ENCODE assay signal across 29 cellular contexts in genomic region chr6:28333599-28334018, GRCh38. TPM values are rescaled to one million over a fixed set of nuclear protein-coding genes. Genes with fewer than 3 reads are reported as not detected.
A peak's percentile ranks its signal among the peaks of the same experiment; 100 is the strongest.
DNase-seq lines count a peak whose midpoint lies in the region; ATAC-seq and TF ChIP-seq lines count a peak whose summit lies in the region.
"Had no signal": no experiment of that assay in that cellular context is flagged by ENCODE, and none has a peak within 500 bp of the region (broad histone marks: within the 10 kb centered on the region; RNA-seq: fewer than 3 reads in every experiment).

No MANE protein-coding gene starts in this region.

- H3K18ac ChIP-seq in mesenchymal stem cell (ENCODE audit: low read depth in 1 of 2, low read length in 2 of 2), result no peak overlapping the region

- no peaks in the 10 kb centered on the region for H3K27me3 Mint-ChIP-seq in CD8-positive, alpha-beta memory T cell
- H3K27me3 Mint-ChIP-seq: central memory CD8-positive, alpha-beta T cell; effector memory CD8-positive, alpha-beta T cell had no signal

- no peak for DNase-seq in CD8-positive, alpha-beta memory T cell
- DNase-seq in HL-60 (ENCODE audit: low read depth in 1 of 2, low spot score in 1 of 2) (no peak), mesenchymal stem cell (no peak), sigmoid colon (no peak), foreskin fibroblast (no peak), anterior cingulate cortex (lab: John Stamatoyannopoulos, UW) (no peak)
- DNase-seq: activated CD4-positive, alpha-beta T cell treated with anti-CD3 and anti-CD28 coated beads, Interleukin-2, amount 10 ng/mL, durations not matched to agents 24 days and 14 days; activated gamma-delta T cell; COR-L47; DMS53; effector memory CD8-positive, alpha-beta T cell; glutamatergic neuron; HCEC 1CT; left lung; mesendoderm; NCI-H1092; NCI-H1694 treated with DMSO at 0.1 percent for 48 hours; NCI-H446 treated with DMSO at 0.1 percent for 48 hours; ovary; retina; SJCRH30; stimulated activated naive CD4-positive, alpha-beta T cell treated with Interleukin-2 at 50 U/mL for 16 hours; SW 1271; T-helper 9 cell; testis had no signal

- H3K14ac ChIP-seq in mesenchymal stem cell (ENCODE audit: low read length in 2 of 2), result no peak overlapping the region

- H3K27ac ChIP-seq in CD8-positive, alpha-beta memory T cell (ENCODE audit: low read depth, low read length), result peak overlapping the region; percentile 96
- H3K27ac ChIP-seq in HL-60 (replicated peaks) (peak overlapping the region; percentile 98), mesenchymal stem cell (ENCODE audit: low read length, poor library complexity, severe bottlenecking) (no peak overlapping the region), sigmoid colon (peak overlapping the region in 3 of 4 donors; percentile 91 to 99 (median 94))
- H3K27ac ChIP-seq: BLaER1, left lung, ovary, SJCRH30, testis had no signal

- H3K4me1 Mint-ChIP-seq in CD8-positive, alpha-beta memory T cell, result peaks cover 1 to 8% (median 5%) of the 10 kb centered on the region in 3 donors

- no peak overlapping the region for H3K4me3 Mint-ChIP-seq in CD8-positive, alpha-beta memory T cell
- H3K4me3 Mint-ChIP-seq: activated CD4-positive, alpha-beta T cell treated with anti-CD3 and anti-CD28 coated beads, Interleukin-2, amount 10 ng/mL, durations not matched to agents 24 days and 14 days; central memory CD8-positive, alpha-beta T cell; effector memory CD8-positive, alpha-beta T cell had no signal

- H3K27me3 ChIP-seq in CD8-positive, alpha-beta memory T cell (ENCODE audit: insufficient read depth, low read length, poor library complexity, severe bottlenecking), result no peaks in the 10 kb centered on the region
- no peaks in the 10 kb centered on the region for H3K27me3 ChIP-seq in HL-60 (ENCODE audit: insufficient read depth, poor library complexity, severe bottlenecking)
- no peaks in the 10 kb centered on the region for H3K27me3 ChIP-seq in mesenchymal stem cell (ENCODE audit: control insufficient read depth in 1 of 2, insufficient read depth in 1 of 2, low read length in 2 of 2)
- no peaks in the 10 kb centered on the region for H3K27me3 ChIP-seq in sigmoid colon
- H3K27me3 ChIP-seq: BLaER1, left lung, ovary, SJCRH30, testis had no signal

- no peak overlapping the region for H2BK15ac ChIP-seq in mesenchymal stem cell (ENCODE audit: low read depth, poor library complexity, severe bottlenecking)

- H2BK5ac ChIP-seq in mesenchymal stem cell (ENCODE audit: low read depth, low read length, poor library complexity, severe bottlenecking), result no peak overlapping the region

- no peak for ATAC-seq in GM21381 (IDR thresholded peaks at IDR 0.05; ENCODE audit: unreplicated experiment)
- ATAC-seq: effector memory CD8-positive, alpha-beta T cell; left lung had no signal

- H3K4me3 ChIP-seq in CD8-positive, alpha-beta memory T cell (ENCODE audit: low read length), result no peak overlapping the region
- H3K4me3 ChIP-seq in HL-60 (replicated peaks; ENCODE audit: insufficient read depth, low read length) (no peak overlapping the region), mesenchymal stem cell (ENCODE audit: insufficient read depth in 1 of 2, low read depth in 1 of 2, low read length in 2 of 2) (no peak overlapping the region), sigmoid colon (no peak overlapping the region), foreskin fibroblast (ENCODE audit: low read depth in 1 of 2, low read length in 2 of 2) (no peak overlapping the region)
- H3K4me3 ChIP-seq: left lung, ovary, SJCRH30, smooth muscle cell, testis had no signal

- no peak overlapping the region for H4K91ac ChIP-seq in mesenchymal stem cell (ENCODE audit: low read length)

- H3K79me1 ChIP-seq in mesenchymal stem cell (replicated peaks; ENCODE audit: low read length, poor library complexity, severe bottlenecking), result peaks cover 2% of the 10 kb centered on the region

- no peaks in the 10 kb centered on the region for H3K9me3 ChIP-seq in CD8-positive, alpha-beta memory T cell (ENCODE audit: low read length)
- peaks cover 4% of the 10 kb centered on the region for H3K9me3 ChIP-seq in mesenchymal stem cell (ENCODE audit: control insufficient read depth, low read length)
- peaks cover 0 to 4% (median 0%) of the 10 kb centered on the region in 4 donors for H3K9me3 ChIP-seq in sigmoid colon
- H3K9me3 ChIP-seq: SJCRH30, testis had no signal

- H4K8ac ChIP-seq in mesenchymal stem cell (ENCODE audit: low read length), result no peak overlapping the region

- no peaks in the 10 kb centered on the region for H3K36me3 ChIP-seq in CD8-positive, alpha-beta memory T cell (ENCODE audit: insufficient read depth, low read length)
- H3K36me3 ChIP-seq in mesenchymal stem cell (ENCODE audit: control insufficient read depth in 1 of 2, insufficient read depth in 2 of 2, low read depth in 1 of 2, low read length in 2 of 2) (no peaks in the 10 kb centered on the region), sigmoid colon (peaks cover 0 to 8% (median 6%) of the 10 kb centered on the region in 4 donors)
- H3K36me3 ChIP-seq: ovary, SJCRH30 had no signal

- no peak for TF ChIP-seq POLR2A in sigmoid colon (IDR thresholded peaks at IDR 0.05)

- peaks cover 21% of the 10 kb centered on the region for H3K4me1 ChIP-seq in CD8-positive, alpha-beta memory T cell (ENCODE audit: insufficient read depth, low read length)
- H3K4me1 ChIP-seq in mesenchymal stem cell (ENCODE audit: control insufficient read depth, insufficient read depth, low read depth, low read length) (peaks cover 3% of the 10 kb centered on the region), sigmoid colon (peaks cover 4 to 35% (median 19%) of the 10 kb centered on the region in 4 donors)

- WGBS in mesenchymal stem cell, result 100% methylated on average over 1 of the region's 1 CpG
- 94% methylated on average over 1 of the region's 1 CpG for whole genome bisulfite sequencing in sigmoid colon, 2 donors

- H3K9me3 Mint-ChIP-seq in CD8-positive, alpha-beta memory T cell, result peaks cover 4 to 8% (median 5%) of the 10 kb centered on the region in 5 donors
- H3K9me3 Mint-ChIP-seq: effector memory CD8-positive, alpha-beta T cell had no signal

- H2BK120ac ChIP-seq in mesenchymal stem cell (ENCODE audit: low read depth, low read length), result no peak overlapping the region

- peak overlapping the region; percentile 1 for H2AK5ac ChIP-seq in mesenchymal stem cell (ENCODE audit: low read length, severe bottlenecking)

- no peak overlapping the region for H2BK12ac ChIP-seq in mesenchymal stem cell (ENCODE audit: low read length in 2 of 2)

- no peak for TF ChIP-seq EP300 in sigmoid colon (IDR thresholded peaks at IDR 0.05)

- H2AFZ ChIP-seq in mesenchymal stem cell (ENCODE audit: low read depth, low read length), result no peak overlapping the region

- H3K9ac ChIP-seq in mesenchymal stem cell (ENCODE audit: low read length), result no peak overlapping the region
- H3K9ac ChIP-seq: BLaER1 had no signal

- peaks cover 5% of the 10 kb centered on the region in 3 donors for H3K36me3 Mint-ChIP-seq in CD8-positive, alpha-beta memory T cell

- POLR2A ChIA-PET in CD8-positive, alpha-beta memory T cell (lab: Charles Lee), result no interaction called here

- H3K27ac Mint-ChIP-seq in CD8-positive, alpha-beta memory T cell, result peak overlapping the region in 3 of 8 donors; percentile 2 to 78 (median 62)
- H3K27ac Mint-ChIP-seq: activated CD4-positive, alpha-beta T cell treated with anti-CD3 and anti-CD28 coated beads, Interleukin-2, amount 10 ng/mL, durations not matched to agents 24 days and 14 days; effector memory CD8-positive, alpha-beta T cell had no signal

- CTCF ChIA-PET in CD8-positive, alpha-beta memory T cell (lab: Charles Lee), result interaction anchor here (0.8 to 1.3 kb wide), 2 partner anchors 22 to 27 kb away, joined by 3 to 4 read pairs; no protein-coding TSS in a partner anchor

- H3K4me2 ChIP-seq in mesenchymal stem cell (ENCODE audit: low read length, poor library complexity, severe bottlenecking), result no peak overlapping the region
- H3K4me2 ChIP-seq: BLaER1, smooth muscle cell had no signal

- H3K23ac ChIP-seq in mesenchymal stem cell (ENCODE audit: low read length in 2 of 2), result peak overlapping the region in 1 of 2 experiments; percentile 29

- no peak for TF ChIP-seq CTCF in HL-60 (IDR thresholded peaks at IDR 0.05; ENCODE audit: insufficient read depth, low read length)
- no peak for TF ChIP-seq CTCF in sigmoid colon (IDR thresholded peaks at IDR 0.05)
- TF ChIP-seq CTCF in foreskin fibroblast (IDR thresholded peaks at IDR 0.05; ENCODE audit: low read depth, low read length), result no peak

- intact Hi-C loops in sigmoid colon (cut with DNase I), result loop anchor here (5.0 to 10.0 kb wide), 2 partner anchors 51 to 651 kb away; partner anchors contain the start of gene PGBD1

- H3K4ac ChIP-seq in mesenchymal stem cell (ENCODE audit: low read depth in 1 of 2, low read length in 2 of 2), result no peak overlapping the region

RNA-seq across cellular contexts. Expression of gene ZSCAN31, which starts 2.3 kb away (rescaled TPM):
- 1 to 10 TPM; 1.1 to 2.6 TPM for total RNA-seq in CD8-positive, alpha-beta memory T cell
- 0.72 TPM for polyA plus RNA-seq in CD8-positive, alpha-beta memory T cell
- 1.3 TPM for polyA plus RNA-seq in mesenchymal stem cell (2013, experiment 1 of 2)
- 1.2 TPM for polyA plus RNA-seq in mesenchymal stem cell (2013, experiment 2 of 2)
- total RNA-seq in sigmoid colon, result 10 to 100 TPM; 22.8 to 41.7 (median 30.8) TPM
- 1 to 10 TPM; 3.6 to 8.8 (median 7.8) TPM for polyA plus RNA-seq in sigmoid colon

RNA-seq across cellular contexts. Expression of gene ZKSCAN3, which starts 16.1 kb away (rescaled TPM):
- total RNA-seq in CD8-positive, alpha-beta memory T cell, result 1 to 10 TPM; 3.0 to 4.7 TPM
- 3.2 TPM for polyA plus RNA-seq in CD8-positive, alpha-beta memory T cell
- polyA plus RNA-seq in mesenchymal stem cell (2013, experiment 1 of 2), result 2.4 TPM
- polyA plus RNA-seq in mesenchymal stem cell (2013, experiment 2 of 2), result 2.6 TPM
- total RNA-seq in sigmoid colon, result 1 to 10 TPM; 5.4 to 9.1 (median 5.8) TPM
- 1 to 10 TPM in 2 of 3 donors, under 1 TPM in 1; 0.92 to 1.8 (median 1.2) TPM for polyA plus RNA-seq in sigmoid colon

RNA-seq across cellular contexts. Expression of gene PGBD1, which starts 52.2 kb away (rescaled TPM):
- 1 to 10 TPM; 4.6 to 5.4 TPM for total RNA-seq in CD8-positive, alpha-beta memory T cell
- 0.87 TPM for polyA plus RNA-seq in CD8-positive, alpha-beta memory T cell
- 3.7 TPM for polyA plus RNA-seq in mesenchymal stem cell (2013, experiment 1 of 2)
- polyA plus RNA-seq in mesenchymal stem cell (2013, experiment 2 of 2), result 3.8 TPM
- 10 to 100 TPM in 2 of 4 donors, 1 to 10 TPM in 2; 5.4 to 11.4 (median 9.2) TPM for total RNA-seq in sigmoid colon
- polyA plus RNA-seq in sigmoid colon, result 1 to 10 TPM in 2 of 3 donors, under 1 TPM in 1; 0.92 to 1.3 (median 1.2) TPM

Comparison
In these comparisons a context has a peak if more than half of its experiments do, and no peak if none do; other contexts are left out.
1. RNA of gene ZSCAN31, which starts 2.3 kb away (total RNA-seq): 22.8 to 41.7 TPM in sigmoid colon; 1.1 to 2.6 TPM in CD8-positive, alpha-beta memory T cell; every median in the first group is over 4 times any median in the second.